Comparison of ENCODE assay signal across 19 cellular contexts in genomic region chr2:46270384-46270783, GRCh38. TPM values are rescaled to one million over a fixed set of nuclear protein-coding genes. Genes with fewer than 3 reads are reported as not detected.
A peak's percentile ranks its signal among the peaks of the same experiment; 100 is the strongest.
DNase-seq lines count a peak whose midpoint lies in the region; ATAC-seq, FAIRE-seq and TF ChIP-seq lines count a peak whose summit lies in the region.
"Had no signal": no experiment of that assay in that cellular context is flagged by ENCODE, and none has a peak within 500 bp of the region (broad histone marks: within the 10 kb centered on the region; RNA-seq: fewer than 3 reads in every experiment).

No MANE protein-coding gene starts in this region.

- no peaks in the 10 kb centered on the region for H3K4me1 Mint-ChIP-seq in Caco-2 (ENCODE audit: low read depth, unreplicated experiment)

- intact Hi-C loops in K562 (cut with micrococcal nuclease): no loop called here
- intact Hi-C loops in Caco-2 (cut with micrococcal nuclease; ENCODE audit: unreplicated experiment): no loop called here
- intact Hi-C loops in ovary (cut with DNase I): no loop called here

- peak; percentile 66 to 73 for ATAC-seq in activated CD4-positive, CD25-positive, alpha-beta regulatory T cell treated with anti-CD3 and anti-CD28 coated beads, Interleukin-2, amount 50 U/mL, for 24 hours
- peak; percentile 89 for ATAC-seq in K562
- ATAC-seq: A549, left colon had no signal

- no peaks in the 10 kb centered on the region for H3K27me3 Mint-ChIP-seq in Caco-2 (ENCODE audit: insufficient read depth, unreplicated experiment)

- no peak for TF ChIP-seq EP300 in K562 (IDR thresholded peaks at IDR 0.05; ENCODE audit: low read length)
- no peak for TF ChIP-seq EP300 in ovary (IDR thresholded peaks at IDR 0.05)

- H3K27ac ChIP-seq in K562 (ENCODE audit: extremely low read depth, low read depth, low read length) (no peak overlapping the region), parathyroid adenoma (peak overlapping the region; percentile 11), ovary (no peak overlapping the region)
- H3K27ac ChIP-seq: Peyer's patch, thyroid gland had no signal

- BruUV-seq in K562 (replicated peaks; lab: Mats Ljungman, UMichigan) (no TSS peak), Caco-2 (replicated peaks; lab: Mats Ljungman, UMichigan) (no TSS peak)

- no peaks in the 10 kb centered on the region for H3K9me3 Mint-ChIP-seq in Caco-2 (ENCODE audit: unreplicated experiment)
- H3K9me3 Mint-ChIP-seq: IgD-negative memory B cell, nephron had no signal

- FAIRE-seq in K562 (lab: Jason Lieb, UNC): peak; percentile 74
- FAIRE-seq: A549 had no signal

- H3K9me1 ChIP-seq in K562 (ENCODE audit: control insufficient read depth, insufficient read depth, low read length): no peaks in the 10 kb centered on the region

- H3K4me3 ChIP-seq in K562 (no peak overlapping the region), parathyroid adenoma (ENCODE audit: low read depth, low read length) (no peak overlapping the region), Caco-2 (ENCODE audit: low read depth, low read length) (no peak overlapping the region), ovary (no peak overlapping the region)
- H3K4me3 ChIP-seq: A549, Peyer's patch, spleen, thyroid gland had no signal

- H3K36me3 Mint-ChIP-seq in Caco-2 (ENCODE audit: insufficient read depth, unreplicated experiment): no peaks in the 10 kb centered on the region
- H3K36me3 Mint-ChIP-seq: IgD-negative memory B cell had no signal

- peak overlapping the region; percentile 60 for H2AFZ ChIP-seq in K562 (ENCODE audit: low read depth, low read length)
- no peak overlapping the region for H2AFZ ChIP-seq in parathyroid adenoma

- no peak for TF ChIP-seq RAD21 in K562 (CRISPR knock-in tag; conservative IDR thresholded peaks at IDR 0.05 in 1 of 2, IDR thresholded peaks at IDR 0.05 in 1 of 2)

- H3K9me3 ChIP-seq in K562 (replicated peaks; ENCODE audit: control insufficient read depth, insufficient read depth, low read depth, low read length): no peaks in the 10 kb centered on the region
- no peaks in the 10 kb centered on the region for H3K9me3 ChIP-seq in parathyroid adenoma (ENCODE audit: control insufficient read depth, low read length)
- no peaks in the 10 kb centered on the region for H3K9me3 ChIP-seq in Caco-2
- H3K9me3 ChIP-seq in ovary: no peaks in the 10 kb centered on the region
- H3K9me3 ChIP-seq: A549, Peyer's patch, spleen, thyroid gland had no signal

- no peaks in the 10 kb centered on the region for H3K27me3 ChIP-seq in K562 (ENCODE audit: control insufficient read depth in 2 of 2, insufficient read depth in 2 of 2, low read length in 2 of 2)
- H3K27me3 ChIP-seq in parathyroid adenoma (ENCODE audit: control insufficient read depth, insufficient read depth, low read length): no peaks in the 10 kb centered on the region
- H3K27me3 ChIP-seq in Caco-2 (replicated peaks; ENCODE audit: control insufficient read depth, insufficient read depth, low read length): no peaks in the 10 kb centered on the region
- H3K27me3 ChIP-seq in ovary: no peaks in the 10 kb centered on the region
- H3K27me3 ChIP-seq: Peyer's patch, spleen, thyroid gland had no signal

- in situ Hi-C loops in K562 (cut with MboI): no loop called here
- in situ Hi-C loops in KBM-7 (cut with MboI; ENCODE audit: low pct_unique_long_range_greater_than_20kb, low sequenced_read_pairs): no loop called here

- TF ChIP-seq POLR2A in K562 (conservative IDR thresholded peaks at IDR 0.05) (no peak), ovary (IDR thresholded peaks at IDR 0.05) (no peak)

- H3K4me1 ChIP-seq in K562 (replicated peaks in 1 of 2; ENCODE audit: control insufficient read depth in 2 of 2, insufficient read depth in 2 of 2, low read length in 2 of 2): peaks cover 9 to 35% of the 10 kb centered on the region in 2 experiments; a peak in 4 of 5 replicates
- H3K4me1 ChIP-seq in parathyroid adenoma: no peaks in the 10 kb centered on the region
- peaks cover 8% of the 10 kb centered on the region; the same call in 1 of the 2 replicates for H3K4me1 ChIP-seq in Caco-2
- H3K4me1 ChIP-seq in ovary (ENCODE audit: insufficient read depth): peaks cover 5% of the 10 kb centered on the region
- H3K4me1 ChIP-seq: Peyer's patch had no signal

- POLR2A ChIA-PET in K562 (lab: Yijun Ruan, JAX) (interaction anchor here (1.1 to 2.1 kb wide), 4 partner anchors 8 to 29 kb away, joined by 3 to 6 read pairs (median 4); no protein-coding TSS in a partner anchor), Caco-2 (lab: Charles Lee) (no interaction called here)

- WGBS in K562 (ENCODE audit: insufficient coverage, low coverage, missing lambda C conversion rate): 34% methylated on average over 2 of the region's 2 CpGs
- WGBS in ovary, 3 donors: 71 to 82% (median 79%) methylated on average over 2 of the region's 2 CpGs

- H4K20me1 ChIP-seq in K562 (replicated peaks; ENCODE audit: control insufficient read depth, insufficient read depth, low read length): no peaks in the 10 kb centered on the region

- no peak for DNase-seq in activated CD4-positive, CD25-positive, alpha-beta regulatory T cell treated with anti-CD3 and anti-CD28 coated beads, Interleukin-2, amount 50 U/mL, for 72 hours
- DNase-seq in NCI-H226: peak; percentile 47
- peak in 2 of 4 experiments; percentile 45 to 57 for DNase-seq in K562 (ENCODE audit: extremely low read depth in 1 of 4, low spot score in 3 of 4)
- no peak for DNase-seq in Caco-2
- no peak for DNase-seq in ovary
- DNase-seq in KBM-7: no peak
- DNase-seq: COR-L47; effector CD8-positive, alpha-beta T cell; left colon; NCI-H1417; NCI-H510A treated with DMSO at 0.1 percent for 48 hours; Peyer's patch; spleen; thyroid gland had no signal

- no peaks in the 10 kb centered on the region for H3K79me2 ChIP-seq in K562 (ENCODE audit: control insufficient read depth, insufficient read depth, low read length)
- no peaks in the 10 kb centered on the region for H3K79me2 ChIP-seq in parathyroid adenoma

- CTCF ChIA-PET in K562 (lab: Yijun Ruan, JAX; ENCODE audit: low intra/inter-chr PET ratio) (no interaction called here), Caco-2 (lab: Charles Lee) (no interaction called here)

- H3K4me2 ChIP-seq in K562 (ENCODE audit: insufficient read depth, low read length) (no peak overlapping the region), parathyroid adenoma (ENCODE audit: low read length) (no peak overlapping the region)
- H3K4me2 ChIP-seq: A549 had no signal

- H3K36me3 ChIP-seq in K562 (ENCODE audit: control insufficient read depth, insufficient read depth, low read length) (no peaks in the 10 kb centered on the region), parathyroid adenoma (ENCODE audit: control insufficient read depth, insufficient read depth, low read length) (no peaks in the 10 kb centered on the region), Caco-2 (ENCODE audit: control insufficient read depth, insufficient read depth, low read length) (no peaks in the 10 kb centered on the region), ovary (no peaks in the 10 kb centered on the region)
- H3K36me3 ChIP-seq: Peyer's patch, spleen, thyroid gland had no signal

- H3K27ac Mint-ChIP-seq in Caco-2 (ENCODE audit: unreplicated experiment): no peak overlapping the region
- H3K27ac Mint-ChIP-seq: nephron had no signal

- H3K4me3 Mint-ChIP-seq in Caco-2 (ENCODE audit: unreplicated experiment): no peak overlapping the region
- H3K4me3 Mint-ChIP-seq: IgD-negative memory B cell, nephron had no signal

- no peak overlapping the region for H3K9ac ChIP-seq in K562 (ENCODE audit: insufficient read depth in 1 of 2, low read depth in 2 of 2, low read length in 2 of 2)
- no peak overlapping the region for H3K9ac ChIP-seq in parathyroid adenoma

- no peak for TF ChIP-seq CTCF in K562 (IDR thresholded peaks at IDR 0.05 in 2 of 3, conservative IDR thresholded peaks at IDR 0.05 in 1 of 3; ENCODE audit: insufficient read depth in 2 of 3, low read depth in 1 of 3, low read length in 3 of 3)
- no peak for TF ChIP-seq CTCF in parathyroid adenoma (IDR thresholded peaks at IDR 0.05)
- no peak for TF ChIP-seq CTCF in Caco-2 (IDR thresholded peaks at IDR 0.05; ENCODE audit: insufficient read depth in 1 of 2, low read depth in 1 of 2, low read length in 1 of 2, severe bottlenecking in 1 of 2, unreplicated experiment in 1 of 2)
- TF ChIP-seq CTCF in ovary (IDR thresholded peaks at IDR 0.05): no peak

TF ChIP-seq in K562, 482 proteins besides CTCF, POLR2A, EP300 and RAD21 (continues in another document):
- peak; percentile 36; the same call in 1 of the 2 replicates for TF ChIP-seq ZNF584 (CRISPR knock-in tag; IDR thresholded peaks at IDR 0.05; ENCODE audit: low read depth)
- 0 out of 4 replicates have a peak, but pooled peaks of 1 of the 2 experiments have one; percentile 13 for TF ChIP-seq MAZ (CRISPR knock-in tag; conservative IDR thresholded peaks at IDR 0.05 in 1 of 2, IDR thresholded peaks at IDR 0.05 in 1 of 2)
- TF ChIP-seq SMARCE1 (IDR thresholded peaks at IDR 0.05): peak; percentile 50; the same call in 1 of the 2 replicates

RNA-seq across cellular contexts. Expression of gene EPAS1, which starts 26.8 kb away (rescaled TPM):
- total RNA-seq in K562 (2011; cell fraction: chromatin; rRNA removed; ENCODE audit: low replicate concordance): 16.7 and 39.1 TPM in 2 replicates
- 11.2 and 15.0 TPM in 2 replicates for total RNA-seq in K562 (2011; cell fraction: nucleolus; rRNA removed)
- total RNA-seq in K562 (2011; cell fraction: nucleoplasm; rRNA removed): 13.9 and 14.0 TPM in 2 replicates
- total RNA-seq in K562 (2014; rRNA removed) (1.8 and 4.3 TPM in 2 replicates), K562 (2014; rRNA removed; fragmentation: Illumina TruSeq; extraction: Trizol) (2.6 and 4.1 TPM in 2 replicates), K562 (2015; rRNA removed; fragmentation: Illumina TruSeq; extraction: Trizol) (5.3 and 5.6 TPM in 2 replicates), K562 (2021) (9.9 and 11.2 TPM in 2 replicates), Caco-2 (2022) (68.1 and 77.3 TPM in 2 replicates), ovary (100 to 1,000 TPM in 2 of 7 donors, 10 to 100 TPM in 5; 63.1 to 163 (median 81.0) TPM)
- polyA plus RNA-seq in K562 (2011; rRNA removed) (4.1 and 14.1 TPM in 2 replicates), K562 (2014; fragmentation: Illumina TruSeq; extraction: Trizol) (4.6 and 6.2 TPM in 2 replicates), K562 (2014; fragmentation: Nextera tagmentation; extraction: Ambion mirVana) (under 1 TPM; 0.25 to 0.56 TPM), K562 (2014; rRNA removed) (2.9 and 3.6 TPM in 2 replicates), ovary (100 to 1,000 TPM in 1 of 2 donors, 10 to 100 TPM in 1; 82.7 to 258 TPM)
- polyA plus RNA-seq in K562 (2011; cell fraction: cytosol; rRNA removed): 3.4 and 4.8 TPM in 2 replicates
- polyA plus RNA-seq in K562 (2011; cell fraction: nucleus; rRNA removed): 15.8 and 17.6 TPM in 2 replicates
- 13.3 and 35.0 TPM in 2 replicates for polyA plus RNA-seq in K562 (2012)
- 6.0 and 12.7 TPM in 2 replicates for polyA minus RNA-seq in K562 (2011; rRNA and poly(A)+ RNA removed)
- 6.8 and 16.1 TPM in 2 replicates for polyA minus RNA-seq in K562 (2011; cell fraction: cytosol; rRNA and poly(A)+ RNA removed)
- 14.5 and 17.2 TPM in 2 replicates for polyA minus RNA-seq in K562 (2011; cell fraction: nucleus; rRNA and poly(A)+ RNA removed)
- polyA plus RNA-seq: IgD-negative memory B cell had no signal
